16 cellular contexts compared by ENCODE assay signal in genomic region chr18:77366067-77366724, GRCh38.
DNase-seq lines count a peak whose midpoint lies in the region; ATAC-seq and TF ChIP-seq lines count a peak whose summit lies in the region.
"Had no signal": no experiment of that assay in that cellular context is flagged by ENCODE, and none has a peak within 500 bp of the region (broad histone marks: within the 10 kb centered on the region; RNA-seq: fewer than 3 reads in every experiment).

No MANE protein-coding gene starts in this region.

- peak overlapping the region; percentile 67 for H3K9ac ChIP-seq in mesenchymal stem cell (ENCODE audit: low read length)

- H2BK12ac ChIP-seq in mesenchymal stem cell (ENCODE audit: low read length in 2 of 2) = no peak overlapping the region

- H3K4me3 ChIP-seq in SJSA1 (no peak overlapping the region), fibroblast of the aortic adventitia (ENCODE audit: low read depth, low read length) (no peak overlapping the region), mesenchymal stem cell (ENCODE audit: insufficient read depth in 1 of 2, low read depth in 1 of 2, low read length in 2 of 2) (peak overlapping the region in 1 of 2 experiments; percentile 46)

- H2BK120ac ChIP-seq in mesenchymal stem cell (ENCODE audit: low read depth, low read length) = no peak overlapping the region

- H3K27ac ChIP-seq in SJSA1 = peak overlapping the region; percentile 55
- no peak overlapping the region for H3K27ac ChIP-seq in mesenchymal stem cell (ENCODE audit: low read length, poor library complexity, severe bottlenecking)
- H3K27ac ChIP-seq: upper lobe of left lung had no signal

- no peak overlapping the region for H2BK15ac ChIP-seq in mesenchymal stem cell (ENCODE audit: low read depth, poor library complexity, severe bottlenecking)

- no peaks in the 10 kb centered on the region for H3K36me3 Mint-ChIP-seq in Calu3 (ENCODE audit: insufficient read depth, unreplicated experiment)

- H3K9me3 ChIP-seq in SJSA1 (replicated peaks) = 0 out of 2 replicates have a peak, but pooled peaks cover 6% of the 10 kb centered on the region
- H3K9me3 ChIP-seq in mesenchymal stem cell (ENCODE audit: control insufficient read depth, low read length) = peaks cover 24% of the 10 kb centered on the region

- ATAC-seq in left lobe of liver = no peak
- ATAC-seq: SK-N-SH treated with all-trans-retinoic acid at 6 μM for 48 hours had no signal

- no peak overlapping the region for H4K91ac ChIP-seq in mesenchymal stem cell (ENCODE audit: low read length)

- H2BK5ac ChIP-seq in mesenchymal stem cell (ENCODE audit: low read depth, low read length, poor library complexity, severe bottlenecking) = no peak overlapping the region

- no peaks in the 10 kb centered on the region for H3K4me1 Mint-ChIP-seq in Calu3 (ENCODE audit: low read depth, unreplicated experiment)
- H3K4me1 Mint-ChIP-seq: activated naive CD4-positive, alpha-beta T cell treated with anti-CD3 and anti-CD28 coated beads, Interleukin-2, amount 50 U/mL, for 24 hours had no signal

- H4K8ac ChIP-seq in mesenchymal stem cell (ENCODE audit: low read length) = no peak overlapping the region

- H3K4ac ChIP-seq in mesenchymal stem cell (ENCODE audit: low read depth in 1 of 2, low read length in 2 of 2) = no peak overlapping the region

- H3K23ac ChIP-seq in mesenchymal stem cell (ENCODE audit: low read length in 2 of 2) = no peak overlapping the region

- H3K9me3 Mint-ChIP-seq in Calu3 (ENCODE audit: low read depth, unreplicated experiment) = peaks cover 18% of the 10 kb centered on the region

- CTCF ChIA-PET in Calu3 (lab: Charles Lee) = interaction anchor here (0.6 kb wide), 1 partner anchor 20 kb away, joined by 3 read pairs; no protein-coding TSS in a partner anchor

- 71% methylated on average over 11 of the region's 11 CpGs for WGBS in mesenchymal stem cell

- H3K27ac Mint-ChIP-seq in Calu3 (ENCODE audit: unreplicated experiment) = no peak overlapping the region
- H3K27ac Mint-ChIP-seq: activated naive CD4-positive, alpha-beta T cell treated with anti-CD3 and anti-CD28 coated beads, Interleukin-2, amount 50 U/mL, for 24 hours; B cell had no signal

- H3K27me3 Mint-ChIP-seq in Calu3 (ENCODE audit: unreplicated experiment) = peaks cover 71% of the 10 kb centered on the region

- no peak overlapping the region for H2AFZ ChIP-seq in mesenchymal stem cell (ENCODE audit: low read depth, low read length)

- no peak overlapping the region for H3K4me2 ChIP-seq in mesenchymal stem cell (ENCODE audit: low read length, poor library complexity, severe bottlenecking)

- no peaks in the 10 kb centered on the region for H3K79me1 ChIP-seq in mesenchymal stem cell (replicated peaks; ENCODE audit: low read length, poor library complexity, severe bottlenecking)

- DNase-seq in SJSA1 (ENCODE audit: low read depth in 1 of 2, low spot score in 2 of 2) (peak in 1 of 2 experiments; percentile 38), fibroblast of the aortic adventitia (ENCODE audit: low read depth) (peak; percentile 9), mesenchymal stem cell (no peak), superior temporal gyrus (ENCODE audit: extremely low spot score) (peak; percentile 27), left lobe of liver (ENCODE audit: low spot score) (no peak), Calu3 (no peak), NOMO-1 treated with dmso at 0.1 percent for 144 hours (lab: John Stamatoyannopoulos, UW; ENCODE audit: unreplicated experiment) (no peak)
- DNase-seq: COR-L47; cortex of kidney; EL; NCI-H1105; stimulated activated naive CD4-positive, alpha-beta T cell had no signal

- no peak overlapping the region for H3K14ac ChIP-seq in mesenchymal stem cell (ENCODE audit: low read length in 2 of 2)

- H3K36me3 ChIP-seq in SJSA1 (no peaks in the 10 kb centered on the region), mesenchymal stem cell (ENCODE audit: control insufficient read depth in 1 of 2, insufficient read depth in 2 of 2, low read depth in 1 of 2, low read length in 2 of 2) (no peaks in the 10 kb centered on the region)
- H3K36me3 ChIP-seq: upper lobe of left lung had no signal

- H3K27me3 ChIP-seq in SJSA1 (replicated peaks) (no peaks in the 10 kb centered on the region), mesenchymal stem cell (ENCODE audit: control insufficient read depth in 1 of 2, insufficient read depth in 1 of 2, low read length in 2 of 2) (no peaks in the 10 kb centered on the region)
- H3K27me3 ChIP-seq: upper lobe of left lung had no signal

- H3K4me3 Mint-ChIP-seq in Calu3 (ENCODE audit: low read depth, unreplicated experiment) = no peak overlapping the region
- H3K4me3 Mint-ChIP-seq: activated naive CD4-positive, alpha-beta T cell treated with anti-CD3 and anti-CD28 coated beads, Interleukin-2, amount 50 U/mL, for 24 hours; B cell had no signal

- no peak overlapping the region for H2AK5ac ChIP-seq in mesenchymal stem cell (ENCODE audit: low read length, severe bottlenecking)

- H3K18ac ChIP-seq in mesenchymal stem cell (ENCODE audit: low read depth in 1 of 2, low read length in 2 of 2) = no peak overlapping the region

- TF ChIP-seq CTCF in fibroblast of the aortic adventitia (IDR thresholded peaks at IDR 0.05; ENCODE audit: insufficient read depth, low read length) (no peak), Calu3 (IDR thresholded peaks at IDR 0.05; ENCODE audit: unreplicated experiment) (no peak)

- no TSS peak for BruUV-seq in Calu3 (replicated peaks; lab: Mats Ljungman, UMichigan)

- H3K4me1 ChIP-seq in SJSA1 (replicated peaks) (peaks cover 15% of the 10 kb centered on the region), mesenchymal stem cell (ENCODE audit: control insufficient read depth, insufficient read depth, low read depth, low read length) (no peaks in the 10 kb centered on the region)

- intact Hi-C loops in Calu3 (cut with micrococcal nuclease; ENCODE audit: unreplicated experiment) = no loop called here

Comparison
In these comparisons a context has a peak if more than half of its experiments do, and no peak if none do; other contexts are left out.
1. DNase-seq: peak in fibroblast of the aortic adventitia (single experiment) and superior temporal gyrus (single experiment); none in mesenchymal stem cell (single experiment), left lobe of liver (single experiment), Calu3 (single experiment) and NOMO-1 treated with dmso at 0.1 percent for 144 hours (single experiment).